28 cellular contexts compared by ENCODE assay signal in genomic region chr3:126946387-126946786, GRCh38.
"Had no signal": no experiment of that assay in that cellular context is flagged by ENCODE, and none has a peak within 500 bp of the region (broad histone marks: within the 10 kb centered on the region; RNA-seq: fewer than 3 reads in every experiment).

No MANE protein-coding gene starts in this region.

- H3K4me3 Mint-ChIP-seq: activated CD4-positive, alpha-beta memory T cell treated with anti-CD3 and anti-CD28 coated beads, Interleukin-2, amount 10 ng/mL, durations not matched to agents 7 days and 5 days; activated CD4-positive, alpha-beta T cell treated with anti-CD3 and anti-CD28 coated beads, Interleukin-2, amount 10 ng/mL, durations not matched to agents 7 days and 5 days; activated naive CD8-positive, alpha-beta T cell; activated T-cell treated with anti-CD3 and anti-CD28 coated beads, Interleukin-2, amount 50 U/mL, for 24 hours; activated T-cell treated with anti-CD3 and anti-CD28 coated beads, Interleukin-2, amount 50 U/mL, for 72 hours; dendritic cell treated with granulocyte-macrophage colony-stimulating factor and Interleukin-4, amounts not matched to agents 40 ng/mL and 50 ng/mL, for 4 days had no signal

- H3K9me3 Mint-ChIP-seq: activated CD4-positive, alpha-beta memory T cell treated with anti-CD3 and anti-CD28 coated beads, Interleukin-2, amount 10 ng/mL, durations not matched to agents 7 days and 5 days; activated CD4-positive, alpha-beta T cell treated with anti-CD3 and anti-CD28 coated beads, Interleukin-2, amount 10 ng/mL, durations not matched to agents 7 days and 5 days; activated T-cell treated with anti-CD3 and anti-CD28 coated beads, Interleukin-2, amount 50 U/mL, for 24 hours; activated T-cell treated with anti-CD3 and anti-CD28 coated beads, Interleukin-2, amount 50 U/mL, for 72 hours; dendritic cell treated with granulocyte-macrophage colony-stimulating factor and Interleukin-4, amounts not matched to agents 40 ng/mL and 50 ng/mL, for 4 days had no signal

- H3K27me3 Mint-ChIP-seq: activated CD4-positive, alpha-beta memory T cell treated with anti-CD3 and anti-CD28 coated beads, Interleukin-2, amount 10 ng/mL, durations not matched to agents 7 days and 5 days; activated CD4-positive, alpha-beta T cell treated with anti-CD3 and anti-CD28 coated beads, Interleukin-2, amount 10 ng/mL, durations not matched to agents 7 days and 5 days; activated naive CD8-positive, alpha-beta T cell; activated T-cell treated with anti-CD3 and anti-CD28 coated beads, Interleukin-2, amount 50 U/mL, for 24 hours had no signal

- H3K27me3 ChIP-seq: body of pancreas, dorsolateral prefrontal cortex, esophagus squamous epithelium, gastroesophageal sphincter had no signal

- H3K27ac ChIP-seq: body of pancreas, coronary artery, dorsolateral prefrontal cortex, esophagus squamous epithelium, gastroesophageal sphincter had no signal

- DNase-seq: activated CD4-positive, alpha-beta memory T cell treated with anti-CD3 and anti-CD28 coated beads, Interleukin-2, amount 10 ng/mL, durations not matched to agents 7 days and 5 days; activated CD4-positive, alpha-beta T cell treated with anti-CD3 and anti-CD28 coated beads for 1 hour; activated CD4-positive, alpha-beta T cell treated with anti-CD3 and anti-CD28 coated beads for 4 hours; activated CD4-positive, alpha-beta T cell treated with anti-CD3 and anti-CD28 coated beads, Interleukin-2, amount 10 ng/mL, durations not matched to agents 7 days and 5 days; activated CD4-positive, alpha-beta T cell treated with anti-CD3 and anti-CD28 coated beads, Interleukin-2, amount 50 U/mL, for 4 hours; activated CD8-positive, alpha-beta memory T cell treated with anti-CD3 and anti-CD28 coated beads, Interleukin-2, amount 50 U/mL, for 48 hours; activated gamma-delta T cell treated with Interleukin-2 at 50 U/mL for 16 hours; activated naive CD4-positive, alpha-beta T cell treated with anti-CD3 and anti-CD28 coated beads, Interleukin-2, amount 50 U/mL, for 16 hours; activated naive CD4-positive, alpha-beta T cell treated with Interleukin-2 at 50 U/mL for 16 hours; activated T-cell treated with anti-CD3 and anti-CD28 coated beads for 4 hours; activated T-cell treated with anti-CD3 and anti-CD28 coated beads, Interleukin-2, amount 50 U/mL, for 24 hours; activated T-cell treated with anti-CD3 and anti-CD28 coated beads, Interleukin-2, amount 50 U/mL, for 72 hours; amniotic stem cell; anterior cingulate cortex; body of pancreas; central memory CD4-positive, alpha-beta T cell; cerebellar nuclear complex; effector memory CD4-positive, alpha-beta T cell; erythroblast; esophagus squamous epithelium; foreskin melanocyte; head of caudate nucleus; T-helper 2 cell had no signal

- H3K4me1 ChIP-seq: body of pancreas, esophagus squamous epithelium, gastroesophageal sphincter had no signal

- H3K27ac Mint-ChIP-seq: activated CD4-positive, alpha-beta memory T cell treated with anti-CD3 and anti-CD28 coated beads, Interleukin-2, amount 10 ng/mL, durations not matched to agents 7 days and 5 days; activated CD4-positive, alpha-beta T cell treated with anti-CD3 and anti-CD28 coated beads, Interleukin-2, amount 10 ng/mL, durations not matched to agents 7 days and 5 days; activated T-cell treated with anti-CD3 and anti-CD28 coated beads, Interleukin-2, amount 50 U/mL, for 24 hours; activated T-cell treated with anti-CD3 and anti-CD28 coated beads, Interleukin-2, amount 50 U/mL, for 72 hours had no signal

- H3K4me3 ChIP-seq: body of pancreas, coronary artery, dorsolateral prefrontal cortex, esophagus squamous epithelium, gastroesophageal sphincter had no signal

- H3K9me3 ChIP-seq: body of pancreas, esophagus squamous epithelium, gastroesophageal sphincter had no signal
